Comparison of ENCODE assay signal across 20 cellular contexts in the genomic region with DNA sequence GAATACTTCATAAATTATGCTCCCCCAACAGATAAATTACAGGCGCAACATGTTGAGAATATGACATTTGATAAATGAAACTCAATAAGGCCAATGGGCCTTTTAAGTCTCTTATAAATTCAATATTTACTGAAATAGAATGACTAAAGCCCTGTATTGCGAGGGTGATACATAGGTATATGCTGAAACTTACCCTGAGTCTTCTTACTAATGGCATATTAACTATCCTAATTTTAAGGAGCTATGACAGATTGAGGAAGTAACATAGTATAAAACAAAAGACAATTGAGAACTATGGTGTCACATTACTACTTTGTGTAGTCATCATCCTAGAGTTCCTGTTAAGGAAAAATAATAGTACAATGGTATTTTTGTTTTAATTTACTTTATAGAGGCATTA.
"Had no signal": no experiment of that assay in that cellular context is flagged by ENCODE, and none has a peak within 500 bp of the region (broad histone marks: within the 10 kb centered on the region; RNA-seq: fewer than 3 reads in every experiment).

No MANE protein-coding gene starts in this region.

- FAIRE-seq: kidney, pancreas, small intestine had no signal

- ATAC-seq: left colon, left ventricle myocardium superior, pancreas, right cardiac atrium had no signal

- DNase-seq: cortex of kidney; dorsolateral prefrontal cortex; effector CD8-positive, alpha-beta T cell; esophagus squamous epithelium; foreskin fibroblast; head of caudate nucleus; kidney; left colon; left ventricle myocardium superior; mesendoderm; naive B cell; occipital lobe; pancreas; right cardiac atrium; small intestine; stimulated activated CD4-positive, alpha-beta T cell treated with anti-CD3 and anti-CD28 coated beads, Interleukin-12 subunit alpha, Interleukin-12 subunit beta, amount 100 ng/mL, for 4 hours; stimulated activated naive CD4-positive, alpha-beta T cell; trophoblast cell had no signal

- H3K4me3 ChIP-seq: dorsolateral prefrontal cortex, esophagus squamous epithelium, hepatocyte, lung, pancreas had no signal
